Comparison of ENCODE assay signal across 8 cellular contexts in the genomic region with DNA sequence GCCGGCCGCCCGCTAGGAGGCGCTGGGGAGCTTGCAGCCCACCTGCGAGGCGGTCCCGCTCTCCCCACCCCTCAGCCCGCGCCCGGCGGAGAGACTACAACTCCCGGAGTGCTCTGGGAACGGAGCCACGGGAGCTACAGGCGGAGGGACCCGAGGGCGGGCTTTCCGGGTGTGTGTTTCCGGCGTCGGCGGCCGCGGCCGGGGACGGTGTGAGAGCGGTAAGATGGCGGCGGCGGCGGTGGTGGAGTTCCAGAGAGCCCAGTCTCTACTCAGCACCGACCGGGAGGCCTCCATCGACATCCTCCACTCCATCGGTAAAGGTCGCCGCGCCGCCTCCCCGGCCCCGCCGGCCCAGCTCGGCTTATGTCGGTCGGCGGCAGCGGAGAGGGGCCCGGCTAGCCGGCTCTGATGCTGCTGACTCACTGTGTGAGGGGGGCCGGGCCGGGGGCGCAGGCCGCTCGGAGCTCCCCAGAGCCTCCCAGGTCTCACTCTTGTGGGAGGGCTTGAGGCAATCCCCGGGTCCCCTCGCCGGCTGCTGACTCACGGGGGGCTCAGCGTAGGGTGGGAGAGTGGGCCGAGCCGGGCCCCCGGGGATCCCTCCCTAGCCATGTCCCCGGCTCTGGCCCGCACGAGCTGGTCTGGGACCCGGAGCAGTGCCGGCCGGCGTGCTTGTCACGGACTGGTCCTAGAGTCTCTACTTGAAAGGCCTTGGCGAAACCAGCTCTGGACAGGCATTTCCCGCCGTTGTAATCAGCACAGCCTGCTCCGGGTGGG. TPM values are rescaled to one million over a fixed set of nuclear protein-coding genes. Genes with fewer than 3 reads are reported as not detected.
DNase-seq lines count a peak whose midpoint lies in the region; ATAC-seq and TF ChIP-seq lines count a peak whose summit lies in the region.

A gene (plus strand): TSS at position 210 of the 774 bp plus-strand sequence. CDS start 14 bp downstream, at position 224.

- peak; percentile 98 for DNase-seq in DMS53 (lab: John Stamatoyannopoulos, UW)
- peak; percentile 95 for DNase-seq in Jurkat, Clone E6-1 (ENCODE audit: low read depth, low spot score)
- peak; percentile 86 to 97 for DNase-seq in PC-9
- peak; percentile 99 for DNase-seq in activated T-cell treated with anti-CD3 and anti-CD28 coated beads, Interleukin-2, amount 50 U/mL, for 1 hour
- DNase-seq in epithelial cell of proximal tubule (ENCODE audit: low read depth), result no peak
- peak; percentile 99 for DNase-seq in stimulated activated CD8-positive, alpha-beta memory T cell treated with anti-CD3 and anti-CD28 coated beads, Interleukin-4, amount 100 ng/mL, for 48 hours

- CTCF ChIA-PET in PC-9 (lab: Charles Lee), result interaction anchor here (0.8 to 1.2 kb wide), 3 partner anchors 17 to 107 kb away, joined by 3 to 11 read pairs (median 6); no protein-coding TSS in a partner anchor

- H3K36me3 ChIP-seq in PC-9 (ENCODE audit: low read depth) (peaks cover 37% of the 10 kb centered on the region), mucosa of rectum (ENCODE audit: control insufficient read depth in 2 of 2, insufficient read depth in 2 of 2, low read length in 2 of 2) (peaks cover 5 to 17% of the 10 kb centered on the region in 2 donors)

- peak within 1 kb of the TSS; percentile 95 for H3K4me3 ChIP-seq in Jurkat, Clone E6-1 (ENCODE audit: low read length)
- H3K4me3 ChIP-seq in PC-9 (peak within 1 kb of the TSS; percentile 99), epithelial cell of proximal tubule (ENCODE audit: low read depth, low read length) (peak within 1 kb of the TSS; percentile 97), mucosa of rectum (ENCODE audit: low read length in 2 of 2) (peak within 1 kb of the TSS; percentile 90 to 95)

- H2AFZ ChIP-seq in PC-9, result peak within 1 kb of the TSS; percentile 93

- intact Hi-C loops in PC-9 (cut with micrococcal nuclease; ENCODE audit: unreplicated experiment), result loop anchor here (5.0 to 10.0 kb wide), 3 partner anchors 92 to 430 kb away; a partner anchor contains a TSS

- peak; percentile 91 for ATAC-seq in GM21576 (IDR thresholded peaks at IDR 0.05; ENCODE audit: unreplicated experiment)

- BruUV-seq in PC-9 (replicated peaks; lab: Mats Ljungman, UMichigan), result TSS peak; percentile 92

- H3K27me3 ChIP-seq in PC-9 (ENCODE audit: insufficient read depth, low read depth) (no peaks in the 10 kb centered on the region), mucosa of rectum (ENCODE audit: control insufficient read depth in 2 of 2, insufficient read depth in 2 of 2, low read length in 2 of 2) (no peaks in the 10 kb centered on the region)

- H3K9me2 ChIP-seq in PC-9 (ENCODE audit: insufficient read depth), result no peaks in the 10 kb centered on the region

- peaks cover 37% of the 10 kb centered on the region for H4K20me1 ChIP-seq in PC-9 (ENCODE audit: insufficient read depth)

- H3K9me3 ChIP-seq in PC-9 (ENCODE audit: insufficient read depth, low read depth) (no peaks in the 10 kb centered on the region), mucosa of rectum (ENCODE audit: control insufficient read depth in 2 of 2, low read length in 2 of 2) (no peaks in the 10 kb centered on the region)

- peak within 1 kb of the TSS; percentile 100 for H3K4me2 ChIP-seq in PC-9

- H3K9ac ChIP-seq in mucosa of rectum (ENCODE audit: low read depth in 1 of 2, low read length in 2 of 2), result peak within 1 kb of the TSS; percentile 69 to 85

- H3K27ac ChIP-seq in PC-9 (peak within 1 kb of the TSS; percentile 76), mucosa of rectum (ENCODE audit: low read depth in 2 of 2, low read length in 2 of 2) (peak within 1 kb of the TSS; percentile 67 to 74)

- peaks cover 4% of the 10 kb centered on the region; the same call in 1 of the 2 replicates for H3F3A ChIP-seq in PC-9 (ENCODE audit: insufficient read depth, low read depth)

- H3K79me2 ChIP-seq in PC-9 (ENCODE audit: low read depth), result peaks cover 51% of the 10 kb centered on the region

- peaks cover 24% of the 10 kb centered on the region for H3K4me1 ChIP-seq in PC-9 (replicated peaks; ENCODE audit: insufficient read depth)
- peaks cover 13 to 14% of the 10 kb centered on the region in 2 donors for H3K4me1 ChIP-seq in mucosa of rectum (ENCODE audit: control insufficient read depth in 2 of 2, insufficient read depth in 2 of 2, low read length in 2 of 2)

- peak; percentile 90; the same call in 1 of the 2 replicates for TF ChIP-seq CTCF in PC-9 (conservative IDR thresholded peaks at IDR 0.05)
- TF ChIP-seq CTCF in epithelial cell of proximal tubule (conservative IDR thresholded peaks at IDR 0.05; ENCODE audit: low read depth, low read length), result peak; percentile 76

- POLR2A ChIA-PET in PC-9 (lab: Charles Lee; ENCODE audit: unreplicated experiment), result interaction anchor here (0.5 to 0.7 kb wide), 10 partner anchors 24 to 435 kb away, joined by 3 to 13 read pairs (median 3); a partner anchor contains a TSS

RNA-seq across cellular contexts. Expression of the gene that starts here (rescaled TPM):
- 158 TPM for polyA plus RNA-seq in Jurkat, Clone E6-1 (2012; ENCODE audit: insufficient read depth, insufficient read length)
- total RNA-seq in PC-9 (2021) (145 and 149 TPM in 2 replicates), epithelial cell of proximal tubule (90.3 and 109 TPM in 2 replicates)
